In genomic region chr21:42565886-42566523, GRCh38 we compare ENCODE assay signal across 1 cellular context.
TF ChIP-seq lines count a peak whose summit lies in the region.

No MANE protein-coding gene starts in this region.

TF ChIP-seq in HepG2, 621 proteins besides CTCF, POLR2A, EP300 and RAD21 (continued from another document):
- TF ChIP-seq, protein P1, sequence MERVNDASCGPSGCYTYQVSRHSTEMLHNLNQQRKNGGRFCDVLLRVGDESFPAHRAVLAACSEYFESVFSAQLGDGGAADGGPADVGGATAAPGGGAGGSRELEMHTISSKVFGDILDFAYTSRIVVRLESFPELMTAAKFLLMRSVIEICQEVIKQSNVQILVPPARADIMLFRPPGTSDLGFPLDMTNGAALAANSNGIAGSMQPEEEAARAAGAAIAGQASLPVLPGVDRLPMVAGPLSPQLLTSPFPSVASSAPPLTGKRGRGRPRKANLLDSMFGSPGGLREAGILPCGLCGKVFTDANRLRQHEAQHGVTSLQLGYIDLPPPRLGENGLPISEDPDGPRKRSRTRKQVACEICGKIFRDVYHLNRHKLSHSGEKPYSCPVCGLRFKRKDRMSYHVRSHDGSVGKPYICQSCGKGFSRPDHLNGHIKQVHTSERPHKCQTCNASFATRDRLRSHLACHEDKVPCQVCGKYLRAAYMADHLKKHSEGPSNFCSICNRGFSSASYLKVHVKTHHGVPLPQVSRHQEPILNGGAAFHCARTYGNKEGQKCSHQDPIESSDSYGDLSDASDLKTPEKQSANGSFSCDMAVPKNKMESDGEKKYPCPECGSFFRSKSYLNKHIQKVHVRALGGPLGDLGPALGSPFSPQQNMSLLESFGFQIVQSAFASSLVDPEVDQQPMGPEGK (CRISPR knock-in tag; IDR thresholded peaks at IDR 0.05), result peak; percentile 23; the same call in 1 of the 2 replicates
- no peak for TF ChIP-seq SAFB2 (CRISPR knock-in tag; IDR thresholded peaks at IDR 0.05; ENCODE audit: borderline replicate concordance, low read depth)
